ENCODE assay signal across 8 cellular contexts in genomic region chr11:85682330-85683305, GRCh38. TPM values are rescaled to one million over a fixed set of nuclear protein-coding genes. Genes with fewer than 3 reads are reported as not detected.
DNase-seq lines count a peak whose midpoint lies in the region; ATAC-seq and TF ChIP-seq lines count a peak whose summit lies in the region.

No MANE protein-coding gene starts in this region.

- peaks cover 17% of the 10 kb centered on the region for H3K4me1 Mint-ChIP-seq in activated T-cell treated with anti-CD3 and anti-CD28 coated beads, Interleukin-2, amount 50 U/mL, for 24 hours (ENCODE audit: low read depth)
- H3K4me1 Mint-ChIP-seq in H9: peaks cover 10 to 25% of the 10 kb centered on the region in 2 experiments

- no peak overlapping the region for H4K8ac ChIP-seq in H9 (replicated peaks; ENCODE audit: insufficient read length, low read depth, low read length)

- no peak overlapping the region for H2BK15ac ChIP-seq in H9 (ENCODE audit: low read depth, low read length)

- TF ChIP-seq CTCF in fibroblast of pulmonary artery (IDR thresholded peaks at IDR 0.05; ENCODE audit: low read length, missing control alignments) (no peak), prostate gland (IDR thresholded peaks at IDR 0.05) (no peak), upper lobe of left lung (IDR thresholded peaks at IDR 0.05) (no peak), H9 (conservative IDR thresholded peaks at IDR 0.05) (no peak)

- H2BK12ac ChIP-seq in H9 (ENCODE audit: insufficient read length, low read depth, low read length): no peak overlapping the region

- H2BK20ac ChIP-seq in H9 (ENCODE audit: low read depth, low read length, poor library complexity, severe bottlenecking): no peak overlapping the region

- H3K9me3 Mint-ChIP-seq in activated T-cell treated with anti-CD3 and anti-CD28 coated beads, Interleukin-2, amount 50 U/mL, for 24 hours: no peaks in the 10 kb centered on the region
- no peaks in the 10 kb centered on the region for H3K9me3 Mint-ChIP-seq in H9

- H3K4me1 ChIP-seq in prostate gland (replicated peaks) (no peaks in the 10 kb centered on the region), upper lobe of left lung (peaks cover 0 to 7% (median 0%) of the 10 kb centered on the region in 4 donors), H9 (ENCODE audit: insufficient read depth, low read length) (peaks cover 8% of the 10 kb centered on the region)

- no peak overlapping the region for H2AK5ac ChIP-seq in H9 (ENCODE audit: insufficient read length, low read length)

- no peak overlapping the region for H3K4me2 ChIP-seq in H9 (ENCODE audit: insufficient read depth, insufficient read length, low read length)

- H3K9me3 ChIP-seq in prostate gland (no peaks in the 10 kb centered on the region), upper lobe of left lung (no peaks in the 10 kb centered on the region), H9 (ENCODE audit: control insufficient read depth, low read depth, low read length) (no peaks in the 10 kb centered on the region)

- H3K23ac ChIP-seq in H9 (ENCODE audit: insufficient read length, low read depth, low read length): no peak overlapping the region

- peak overlapping the region; percentile 90 for H3K27ac Mint-ChIP-seq in activated T-cell treated with anti-CD3 and anti-CD28 coated beads, Interleukin-2, amount 50 U/mL, for 24 hours
- peak overlapping the region in 1 of 3 experiments; percentile 43; a peak in 1 of 7 replicates for H3K27ac Mint-ChIP-seq in H9

- H2BK5ac ChIP-seq in H9 (ENCODE audit: insufficient read length, low read length): no peak overlapping the region

- H3K18ac ChIP-seq in H9 (ENCODE audit: insufficient read length, low read depth, low read length): no peak overlapping the region

- peak; percentile 66 for DNase-seq in EL
- DNase-seq in HCEC 1CT: peak; percentile 37
- peak; percentile 49 for DNase-seq in NCI-H2227 treated with DMSO at 0.1 percent for 48 hours (lab: John Stamatoyannopoulos, UW)
- DNase-seq in activated T-cell treated with anti-CD3 and anti-CD28 coated beads, Interleukin-2, amount 50 U/mL, for 24 hours: peak; percentile 80
- peak; percentile 52 for DNase-seq in fibroblast of pulmonary artery (ENCODE audit: low read depth)
- peak; percentile 58 for DNase-seq in prostate gland (ENCODE audit: low spot score)
- peak; percentile 64 to 93 for DNase-seq in upper lobe of left lung
- no peak for DNase-seq in H9

- H2BK120ac ChIP-seq in H9 (ENCODE audit: low read depth, low read length, poor library complexity, severe bottlenecking): no peak overlapping the region

- no peaks in the 10 kb centered on the region for H4K20me1 ChIP-seq in H9 (ENCODE audit: control insufficient read depth, insufficient read depth, insufficient read length)

- no peak overlapping the region for H2AFZ ChIP-seq in H9 (ENCODE audit: low read length)

- H3K27me3 Mint-ChIP-seq in activated T-cell treated with anti-CD3 and anti-CD28 coated beads, Interleukin-2, amount 50 U/mL, for 24 hours: no peaks in the 10 kb centered on the region
- H3K27me3 Mint-ChIP-seq in H9 (ENCODE audit: low read depth): peaks cover 4% of the 10 kb centered on the region

- H3K4me3 ChIP-seq in fibroblast of pulmonary artery (replicated peaks; ENCODE audit: low read depth, low read length) (peak overlapping the region; percentile 62), prostate gland (peak overlapping the region; percentile 52 to 57), upper lobe of left lung (peak overlapping the region; percentile 8 to 66 (median 50))

- WGBS in prostate gland: 21% methylated on average over 43 of the region's 43 CpGs
- WGBS in upper lobe of left lung, 2 donors: 29 to 36% methylated on average over 32 to 43 of the region's 43 CpGs
- no CpG with 5 or more reads among the region's 43 CpGs for WGBS in H9 (ENCODE audit: extremely low coverage, insufficient read length, low lambda C conversion rate)

- H3K9ac ChIP-seq in H9 (ENCODE audit: extremely low read depth, insufficient read length, low read length): no peak overlapping the region

- peak; percentile 13 for TF ChIP-seq POLR2A in prostate gland (IDR thresholded peaks at IDR 0.05)
- TF ChIP-seq POLR2A in upper lobe of left lung (IDR thresholded peaks at IDR 0.05): no peak

- no peaks in the 10 kb centered on the region for H3K27me3 ChIP-seq in prostate gland (replicated peaks; ENCODE audit: insufficient read depth)
- no peaks in the 10 kb centered on the region for H3K27me3 ChIP-seq in upper lobe of left lung
- H3K27me3 ChIP-seq in H9 (ENCODE audit: insufficient read depth, low read length): no peaks in the 10 kb centered on the region; the same call in 1 of the 2 replicates

- H3K36me3 ChIP-seq in prostate gland (no peaks in the 10 kb centered on the region), upper lobe of left lung (no peaks in the 10 kb centered on the region)

- H4K91ac ChIP-seq in H9 (ENCODE audit: insufficient read length, low read depth, low read length): no peak overlapping the region

- no peak overlapping the region for H3K4ac ChIP-seq in H9 (ENCODE audit: low read depth, low read length)

- H3K4me3 Mint-ChIP-seq in activated T-cell treated with anti-CD3 and anti-CD28 coated beads, Interleukin-2, amount 50 U/mL, for 24 hours: peak overlapping the region; percentile 78
- no peak overlapping the region for H3K4me3 Mint-ChIP-seq in H9

- intact Hi-C loops in prostate gland (cut with DNase I): loop anchor here (10.0 kb wide), 2 partner anchors 142 to 172 kb away; partner anchors contain the start of gene CCDC83

- no peaks in the 10 kb centered on the region for H3K79me1 ChIP-seq in H9 (ENCODE audit: insufficient read depth, low read depth, low read length, poor library complexity, severe bottlenecking)

- H3K14ac ChIP-seq in H9 (ENCODE audit: insufficient read depth, low read length): no peak overlapping the region

- no peak for TF ChIP-seq EP300 in upper lobe of left lung (IDR thresholded peaks at IDR 0.05)

- no peaks in the 10 kb centered on the region for H3K79me2 ChIP-seq in H9 (ENCODE audit: insufficient read depth, low read length)

- H3K36me3 Mint-ChIP-seq in activated T-cell treated with anti-CD3 and anti-CD28 coated beads, Interleukin-2, amount 50 U/mL, for 24 hours (ENCODE audit: low read depth): no peaks in the 10 kb centered on the region
- no peaks in the 10 kb centered on the region for H3K36me3 Mint-ChIP-seq in H9 (ENCODE audit: insufficient read depth in 1 of 3, low read depth in 3 of 3)

- no peaks in the 10 kb centered on the region for H3K23me2 ChIP-seq in H9 (ENCODE audit: insufficient read length, low read depth, low read length, poor library complexity, severe bottlenecking)

- peak overlapping the region; percentile 36 to 56 for H3K27ac ChIP-seq in prostate gland
- H3K27ac ChIP-seq in upper lobe of left lung: peak overlapping the region in 2 of 4 donors; percentile 36 to 44
- no peak overlapping the region for H3K27ac ChIP-seq in H9 (ENCODE audit: insufficient read length, low read depth, low read length)

- H3K56ac ChIP-seq in H9 (ENCODE audit: insufficient read length, low read depth, low read length): no peak overlapping the region

- no peak overlapping the region for H3T11ph ChIP-seq in H9 (ENCODE audit: low read length)

- no peak overlapping the region for H4K5ac ChIP-seq in H9 (ENCODE audit: insufficient read length, low read depth, low read length)

- peak; percentile 69 to 76 for ATAC-seq in upper lobe of left lung (ENCODE audit: low FRiP score in 2 of 2)

RNA-seq across cellular contexts. Expression of gene CCDC89, which starts 3.4 kb away (rescaled TPM):
- total RNA-seq in prostate gland: 1 to 10 TPM; 1.4 to 3.6 TPM
- total RNA-seq in upper lobe of left lung: 10 to 100 TPM in 1 of 6 donors, 1 to 10 TPM in 4, under 1 TPM in 1; 0.46 to 14.7 (median 2.8) TPM
- not detected in 2 replicates for total RNA-seq in H9 (2021)

RNA-seq across cellular contexts. Expression of gene CREBZF, which starts 17.7 kb away (rescaled TPM):
- total RNA-seq in prostate gland (10 to 100 TPM; 50.2 to 89.5 TPM), upper lobe of left lung (100 to 1,000 TPM in 2 of 6 donors, 10 to 100 TPM in 4; 30.8 to 267 (median 66.6) TPM), H9 (2021) (50.2 and 52.5 TPM in 2 replicates)

RNA-seq across cellular contexts. Expression of gene TMEM126A, which starts 34.9 kb away (rescaled TPM):
- total RNA-seq in prostate gland: 10 to 100 TPM; 13.6 to 24.4 TPM
- total RNA-seq in upper lobe of left lung: 10 to 100 TPM in 5 of 6 donors, 1 to 10 TPM in 1; 7.4 to 27.0 (median 17.4) TPM
- total RNA-seq in H9 (2021): 28.0 and 35.2 TPM in 2 replicates

RNA-seq across cellular contexts. Expression of gene TMEM126B, which starts 54.2 kb away (rescaled TPM):
- total RNA-seq in prostate gland (10 to 100 TPM; 30.0 to 38.3 TPM), upper lobe of left lung (10 to 100 TPM; 19.3 to 72.6 (median 44.8) TPM), H9 (2021) (72.8 and 74.0 TPM in 2 replicates)

RNA-seq across cellular contexts. Expression of gene DLG2, which starts 55.5 kb away (rescaled TPM):
- total RNA-seq in prostate gland (10 to 100 TPM in 1 of 2 donors, 1 to 10 TPM in 1; 9.8 to 16.2 TPM), upper lobe of left lung (10 to 100 TPM in 2 of 6 donors, 1 to 10 TPM in 4; 3.4 to 37.7 (median 9.1) TPM), H9 (2021) (8.0 and 8.2 TPM in 2 replicates)
